ENCODE assay signal across 13 cellular contexts in the genomic region with DNA sequence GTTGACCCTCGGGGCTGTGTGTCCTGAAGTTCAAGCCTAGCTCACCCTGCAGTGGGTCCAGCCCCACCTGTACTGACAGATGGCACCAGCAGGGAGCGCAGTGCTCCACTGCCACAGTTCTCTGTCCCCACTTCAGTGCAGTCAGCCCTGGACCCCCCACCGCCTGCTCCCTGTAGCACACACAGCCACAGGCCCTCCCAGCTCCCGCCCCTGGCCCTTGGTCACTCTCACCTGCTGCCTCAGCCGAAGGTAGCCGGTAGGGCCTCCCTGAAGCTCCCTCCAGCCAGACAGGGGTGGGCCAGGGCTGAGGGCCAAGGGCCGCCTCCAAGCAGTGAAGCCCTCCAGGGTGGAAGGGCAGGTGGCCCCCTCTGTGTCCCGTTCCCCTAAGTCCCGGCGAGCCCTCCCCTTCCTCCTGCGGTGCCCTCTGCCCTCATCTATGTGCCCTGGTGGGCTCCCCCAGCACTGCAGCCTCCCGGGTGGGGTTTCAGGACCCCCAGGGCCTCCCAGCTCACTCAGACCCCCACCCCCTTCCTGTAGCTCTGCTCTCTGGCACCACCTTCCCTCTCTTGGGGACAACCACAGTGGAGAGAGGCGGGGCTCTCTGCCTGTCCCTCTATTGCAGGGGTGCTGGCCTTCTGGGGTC. TPM values are rescaled to one million over a fixed set of nuclear protein-coding genes. Genes with fewer than 3 reads are reported as not detected.
DNase-seq lines count a peak whose midpoint lies in the region; ATAC-seq and TF ChIP-seq lines count a peak whose summit lies in the region.
"Had no signal": no experiment of that assay in that cellular context is flagged by ENCODE, and none has a peak within 500 bp of the region (broad histone marks: within the 10 kb centered on the region; RNA-seq: fewer than 3 reads in every experiment).

No MANE protein-coding gene starts in this region.

- intact Hi-C loops in upper lobe of right lung (cut with DNase I): no loop called here

- H3K27me3 Mint-ChIP-seq in glutamatergic neuron (ENCODE audit: unreplicated experiment): no peaks in the 10 kb centered on the region
- H3K27me3 Mint-ChIP-seq in activated T-cell treated with anti-CD3 and anti-CD28 coated beads, Interleukin-2, amount 50 U/mL, for 24 hours: no peaks in the 10 kb centered on the region

- H3K4me3 ChIP-seq in upper lobe of right lung: no peak overlapping the region
- H3K4me3 ChIP-seq: adrenal gland had no signal

- ATAC-seq in upper lobe of right lung: peak; percentile 31

- H3K27ac Mint-ChIP-seq in glutamatergic neuron (ENCODE audit: unreplicated experiment): no peak overlapping the region
- H3K27ac Mint-ChIP-seq in activated T-cell treated with anti-CD3 and anti-CD28 coated beads, Interleukin-2, amount 50 U/mL, for 24 hours: no peak overlapping the region
- H3K27ac Mint-ChIP-seq: immature natural killer cell had no signal

- no peaks in the 10 kb centered on the region for H3K27me3 ChIP-seq in upper lobe of right lung
- H3K27me3 ChIP-seq: adrenal gland had no signal

- H3K4me3 Mint-ChIP-seq in glutamatergic neuron (ENCODE audit: unreplicated experiment): no peak overlapping the region
- H3K4me3 Mint-ChIP-seq in activated T-cell treated with anti-CD3 and anti-CD28 coated beads, Interleukin-2, amount 50 U/mL, for 24 hours: no peak overlapping the region
- H3K4me3 Mint-ChIP-seq: immature natural killer cell had no signal

- no peaks in the 10 kb centered on the region for H3K4me1 ChIP-seq in upper lobe of right lung
- H3K4me1 ChIP-seq: adrenal gland had no signal

- no peaks in the 10 kb centered on the region for H3K9me3 ChIP-seq in upper lobe of right lung
- H3K9me3 ChIP-seq: adrenal gland, neutrophil had no signal

- H3K27ac ChIP-seq in upper lobe of right lung: no peak overlapping the region
- H3K27ac ChIP-seq: adrenal gland, neutrophil had no signal

- H3K36me3 Mint-ChIP-seq in glutamatergic neuron (ENCODE audit: unreplicated experiment): no peaks in the 10 kb centered on the region
- no peaks in the 10 kb centered on the region for H3K36me3 Mint-ChIP-seq in activated T-cell treated with anti-CD3 and anti-CD28 coated beads, Interleukin-2, amount 50 U/mL, for 24 hours (ENCODE audit: low read depth)
- H3K36me3 Mint-ChIP-seq: immature natural killer cell had no signal

- TF ChIP-seq CTCF in glutamatergic neuron (IDR thresholded peaks at IDR 0.05; ENCODE audit: partially characterized antibody, unreplicated experiment): peak; percentile 5
- TF ChIP-seq CTCF in upper lobe of right lung (IDR thresholded peaks at IDR 0.05): peak; percentile 7

- DNase-seq in SHP77 (lab: John Stamatoyannopoulos, UW) (peak; percentile 15 to 62), SHP77 treated with DMSO at 0.1 percent for 48 hours (lab: John Stamatoyannopoulos, UW) (no peak), OCI-M1 (lab: John Stamatoyannopoulos, UW) (peak; percentile 14), glutamatergic neuron (peak; percentile 32), upper lobe of right lung (peak; percentile 63), NCI-H1417 treated with DMSO at 0.1 percent for 48 hours (lab: John Stamatoyannopoulos, UW) (no peak), GOT3 (lab: John Stamatoyannopoulos, UW) (no peak)
- no peak for DNase-seq in activated T-cell treated with anti-CD3 and anti-CD28 coated beads, Interleukin-2, amount 50 U/mL, for 24 hours
- DNase-seq: adrenal gland, immature natural killer cell, NCI-H510A treated with DMSO at 0.1 percent for 48 hours had no signal

- no peaks in the 10 kb centered on the region for H3K4me1 Mint-ChIP-seq in glutamatergic neuron (ENCODE audit: low read depth, unreplicated experiment)
- H3K4me1 Mint-ChIP-seq in activated T-cell treated with anti-CD3 and anti-CD28 coated beads, Interleukin-2, amount 50 U/mL, for 24 hours (ENCODE audit: low read depth): peaks cover 18% of the 10 kb centered on the region

- H3K9me3 Mint-ChIP-seq in glutamatergic neuron (ENCODE audit: unreplicated experiment): no peaks in the 10 kb centered on the region
- H3K9me3 Mint-ChIP-seq in activated T-cell treated with anti-CD3 and anti-CD28 coated beads, Interleukin-2, amount 50 U/mL, for 24 hours: no peaks in the 10 kb centered on the region
- H3K9me3 Mint-ChIP-seq: immature natural killer cell had no signal

- H3K36me3 ChIP-seq in upper lobe of right lung: no peaks in the 10 kb centered on the region
- H3K36me3 ChIP-seq: adrenal gland, neutrophil had no signal

RNA-seq across cellular contexts. Expression of a gene that starts 10.8 kb away (rescaled TPM):
- total RNA-seq in glutamatergic neuron (ENCODE audit: unreplicated experiment) (0.34 TPM), upper lobe of right lung (9.5 TPM)
- total RNA-seq: adrenal gland, subcutaneous adipose tissue had no signal

RNA-seq across cellular contexts. Expression of a gene that starts 38.9 kb away (rescaled TPM):
- total RNA-seq in glutamatergic neuron (ENCODE audit: unreplicated experiment): 2.4 TPM
- total RNA-seq in upper lobe of right lung: 0.49 TPM
- total RNA-seq: adrenal gland, subcutaneous adipose tissue had no signal

Comparison
In these comparisons a context has a peak if more than half of its experiments do, and no peak if none do; other contexts are left out.
1. DNase-seq: peak in SHP77 (2 of 2), OCI-M1 (single experiment), glutamatergic neuron (single experiment) and upper lobe of right lung (single experiment); none in SHP77 treated with DMSO at 0.1 percent for 48 hours (single experiment), activated T-cell treated with anti-CD3 and anti-CD28 coated beads, Interleukin-2, amount 50 U/mL, for 24 hours (single experiment), NCI-H1417 treated with DMSO at 0.1 percent for 48 hours (single experiment) and GOT3 (single experiment).